8 cellular contexts compared by ENCODE assay signal in the genomic region with DNA sequence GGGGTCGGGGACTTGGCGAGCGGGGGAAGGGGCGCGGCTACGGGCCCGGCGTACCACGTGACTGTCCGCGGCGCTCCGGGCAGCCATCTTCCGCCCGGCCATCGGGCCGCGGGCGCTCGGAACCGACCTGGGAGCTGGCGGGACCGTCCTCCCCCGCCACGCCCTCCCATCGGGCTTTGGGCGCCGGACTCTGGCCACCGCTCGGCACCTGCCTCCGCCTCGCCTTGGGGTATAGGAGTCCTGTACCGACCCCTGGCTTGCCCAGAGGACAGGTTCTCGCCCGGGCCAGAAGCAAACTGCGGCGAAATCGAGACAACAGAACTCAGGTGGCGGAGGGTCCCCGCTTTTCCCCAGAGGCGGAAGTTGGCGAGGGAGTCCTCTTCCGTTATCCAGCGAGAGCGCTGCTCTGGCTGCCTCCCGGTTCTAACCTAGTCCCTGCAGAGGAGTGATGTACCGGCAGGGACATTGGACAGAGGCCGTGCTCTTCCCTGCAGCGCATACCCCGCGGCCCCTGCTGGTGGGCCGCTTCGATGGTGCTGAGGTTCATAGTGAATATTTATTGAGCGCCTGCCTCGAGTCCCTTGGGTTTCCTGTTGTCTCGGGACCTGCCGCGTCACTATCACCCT. TPM values are rescaled to one million over a fixed set of nuclear protein-coding genes. Genes with fewer than 3 reads are reported as not detected.
DNase-seq lines count a peak whose midpoint lies in the region; ATAC-seq and TF ChIP-seq lines count a peak whose summit lies in the region.

No MANE protein-coding gene starts in this region.

- H4K20me1 ChIP-seq in neural cell (ENCODE audit: insufficient read depth): no peaks in the 10 kb centered on the region

- ATAC-seq in GM21423 (IDR thresholded peaks at IDR 0.05; ENCODE audit: unreplicated experiment): peak; percentile 38

- H3K79me2 ChIP-seq in neural cell (replicated peaks; ENCODE audit: insufficient read depth, low read length): peaks cover 5% of the 10 kb centered on the region

- peak; percentile 76 for DNase-seq in EH (ENCODE audit: low read depth)
- DNase-seq in HUDEP-2 (lab: John Stamatoyannopoulos, UW; ENCODE audit: unreplicated experiment in 76 of 76): peak in 75 of 76 experiments; percentile 11 to 93 (median 73)
- DNase-seq in RPMI7951 (ENCODE audit: low read depth): peak; percentile 68
- DNase-seq in activated gamma-delta T cell (lab: John Stamatoyannopoulos, UW): peak; percentile 36
- DNase-seq in fibroblast of villous mesenchyme (ENCODE audit: low read depth): peak; percentile 71

- H3K9me2 ChIP-seq in neural cell (ENCODE audit: insufficient read depth, low read length): no peaks in the 10 kb centered on the region

- WGBS in thymus: under 1% methylated on average over 58 of the region's 58 CpGs

- peak; percentile 48 for TF ChIP-seq RAD21 in neural cell (conservative IDR thresholded peaks at IDR 0.05)

- H3K9me3 ChIP-seq in neural cell (ENCODE audit: low read length) (no peaks in the 10 kb centered on the region), thymus (ENCODE audit: control insufficient read depth) (no peaks in the 10 kb centered on the region)

- H3K27me3 ChIP-seq in neural cell (ENCODE audit: insufficient read depth, low read depth, low read length) (no peaks in the 10 kb centered on the region), thymus (ENCODE audit: control insufficient read depth, insufficient read depth) (no peaks in the 10 kb centered on the region)

- TF ChIP-seq EP300 in neural cell (conservative IDR thresholded peaks at IDR 0.05; ENCODE audit: poor library complexity, severe bottlenecking): peak; percentile 12

- H3K27ac ChIP-seq in neural cell (ENCODE audit: low read length) (peak overlapping the region; percentile 85), thymus (ENCODE audit: low read depth) (peak overlapping the region; percentile 98)

- peaks cover 4% of the 10 kb centered on the region for H3K4me1 ChIP-seq in thymus (ENCODE audit: control insufficient read depth, insufficient read depth, low read length)

- TF ChIP-seq CTCF in fibroblast of villous mesenchyme (IDR thresholded peaks at IDR 0.05; ENCODE audit: insufficient read depth, low read depth, low read length) (peak; percentile 77), neural cell (IDR thresholded peaks at IDR 0.05; ENCODE audit: poor library complexity, severe bottlenecking) (peak; percentile 58)

- H3K36me3 ChIP-seq in neural cell (ENCODE audit: insufficient read depth, low read length) (no peaks in the 10 kb centered on the region), thymus (ENCODE audit: control insufficient read depth, insufficient read depth) (no peaks in the 10 kb centered on the region)

- H3F3A ChIP-seq in neural cell (ENCODE audit: insufficient read depth, low read length, poor library complexity, severe bottlenecking): peaks cover 3% of the 10 kb centered on the region

- peak overlapping the region; percentile 67 for H2AFZ ChIP-seq in neural cell (ENCODE audit: low read depth, low read length)

- peak overlapping the region; percentile 78 for H3K9ac ChIP-seq in neural cell (ENCODE audit: low read length)

- peak overlapping the region; percentile 98 for H3K4me2 ChIP-seq in neural cell (ENCODE audit: low read length)

- peak overlapping the region; percentile 91 for H3K4me3 ChIP-seq in fibroblast of villous mesenchyme (ENCODE audit: low read depth, low read length)
- H3K4me3 ChIP-seq in neural cell (ENCODE audit: low read length): peak overlapping the region; percentile 82
- peak overlapping the region; percentile 90 for H3K4me3 ChIP-seq in thymus (ENCODE audit: low read length)

TF ChIP-seq in neural cell, 6 proteins besides CTCF, POLR2A, EP300 and RAD21:
- TF ChIP-seq SMC3 (conservative IDR thresholded peaks at IDR 0.05; ENCODE audit: poor library complexity): peak; percentile 55
- TF ChIP-seq MXI1 (conservative IDR thresholded peaks at IDR 0.05; ENCODE audit: poor library complexity, severe bottlenecking): peak; percentile 55
- TF ChIP-seq TAF1 (IDR thresholded peaks at IDR 0.05; ENCODE audit: low read depth): peak; percentile 1
- TF ChIP-seq, protein P1, sequence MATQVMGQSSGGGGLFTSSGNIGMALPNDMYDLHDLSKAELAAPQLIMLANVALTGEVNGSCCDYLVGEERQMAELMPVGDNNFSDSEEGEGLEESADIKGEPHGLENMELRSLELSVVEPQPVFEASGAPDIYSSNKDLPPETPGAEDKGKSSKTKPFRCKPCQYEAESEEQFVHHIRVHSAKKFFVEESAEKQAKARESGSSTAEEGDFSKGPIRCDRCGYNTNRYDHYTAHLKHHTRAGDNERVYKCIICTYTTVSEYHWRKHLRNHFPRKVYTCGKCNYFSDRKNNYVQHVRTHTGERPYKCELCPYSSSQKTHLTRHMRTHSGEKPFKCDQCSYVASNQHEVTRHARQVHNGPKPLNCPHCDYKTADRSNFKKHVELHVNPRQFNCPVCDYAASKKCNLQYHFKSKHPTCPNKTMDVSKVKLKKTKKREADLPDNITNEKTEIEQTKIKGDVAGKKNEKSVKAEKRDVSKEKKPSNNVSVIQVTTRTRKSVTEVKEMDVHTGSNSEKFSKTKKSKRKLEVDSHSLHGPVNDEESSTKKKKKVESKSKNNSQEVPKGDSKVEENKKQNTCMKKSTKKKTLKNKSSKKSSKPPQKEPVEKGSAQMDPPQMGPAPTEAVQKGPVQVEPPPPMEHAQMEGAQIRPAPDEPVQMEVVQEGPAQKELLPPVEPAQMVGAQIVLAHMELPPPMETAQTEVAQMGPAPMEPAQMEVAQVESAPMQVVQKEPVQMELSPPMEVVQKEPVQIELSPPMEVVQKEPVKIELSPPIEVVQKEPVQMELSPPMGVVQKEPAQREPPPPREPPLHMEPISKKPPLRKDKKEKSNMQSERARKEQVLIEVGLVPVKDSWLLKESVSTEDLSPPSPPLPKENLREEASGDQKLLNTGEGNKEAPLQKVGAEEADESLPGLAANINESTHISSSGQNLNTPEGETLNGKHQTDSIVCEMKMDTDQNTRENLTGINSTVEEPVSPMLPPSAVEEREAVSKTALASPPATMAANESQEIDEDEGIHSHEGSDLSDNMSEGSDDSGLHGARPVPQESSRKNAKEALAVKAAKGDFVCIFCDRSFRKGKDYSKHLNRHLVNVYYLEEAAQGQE (IDR thresholded peaks at IDR 0.05; ENCODE audit: borderline replicate concordance): peak; percentile 23
- no peak for TF ChIP-seq POLR2AphosphoS5 (IDR thresholded peaks at IDR 0.05)

RNA-seq across cellular contexts. Expression of gene SGMS1, which starts 1.2 kb away (rescaled TPM):
- 25.9 and 31.8 TPM in 2 replicates for total RNA-seq in RPMI7951 (2014; rRNA removed; shearing (Covaris generic))
- 44.1 and 57.9 TPM in 2 replicates for total RNA-seq in fibroblast of villous mesenchyme
- 5.7 and 8.0 TPM in 2 replicates for polyA plus RNA-seq in neural cell
- polyA minus RNA-seq in neural cell: 25.0 and 34.1 TPM in 2 replicates
- 14.7 TPM for polyA plus RNA-seq in thymus

Comparison
In these comparisons a context has a peak if more than half of its experiments do, and no peak if none do; other contexts are left out.
1. Peak in every context shown above with its lines: DNase-seq, ATAC-seq, H3K4me3 ChIP-seq and H3K27ac ChIP-seq.